In the genomic region with DNA sequence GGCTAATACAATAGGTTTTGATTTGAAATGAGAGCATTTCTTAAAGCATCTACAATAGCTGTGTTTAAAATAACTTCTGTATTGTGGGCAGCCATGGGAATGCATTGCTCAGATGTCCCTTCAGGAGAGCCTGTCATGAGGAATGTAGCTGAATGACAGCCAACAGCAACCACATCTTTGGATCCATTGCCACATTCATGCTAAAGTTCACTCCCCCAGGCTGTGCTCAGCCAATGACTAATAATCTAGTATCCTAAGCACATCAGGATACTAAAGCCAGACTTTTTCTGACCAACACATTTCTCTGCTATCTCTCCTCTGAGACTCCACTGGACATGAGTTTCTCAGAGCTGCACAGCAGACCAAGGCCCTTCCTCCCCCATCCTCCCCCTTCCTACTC, we compare ENCODE assay signal across 1 cellular context.
TF ChIP-seq lines count a peak whose summit lies in the region.

No MANE protein-coding gene starts in this region.

TF ChIP-seq in GM23338, 12 proteins besides CTCF, POLR2A, EP300 and RAD21 (continued from another document):
- TF ChIP-seq, protein P1, sequence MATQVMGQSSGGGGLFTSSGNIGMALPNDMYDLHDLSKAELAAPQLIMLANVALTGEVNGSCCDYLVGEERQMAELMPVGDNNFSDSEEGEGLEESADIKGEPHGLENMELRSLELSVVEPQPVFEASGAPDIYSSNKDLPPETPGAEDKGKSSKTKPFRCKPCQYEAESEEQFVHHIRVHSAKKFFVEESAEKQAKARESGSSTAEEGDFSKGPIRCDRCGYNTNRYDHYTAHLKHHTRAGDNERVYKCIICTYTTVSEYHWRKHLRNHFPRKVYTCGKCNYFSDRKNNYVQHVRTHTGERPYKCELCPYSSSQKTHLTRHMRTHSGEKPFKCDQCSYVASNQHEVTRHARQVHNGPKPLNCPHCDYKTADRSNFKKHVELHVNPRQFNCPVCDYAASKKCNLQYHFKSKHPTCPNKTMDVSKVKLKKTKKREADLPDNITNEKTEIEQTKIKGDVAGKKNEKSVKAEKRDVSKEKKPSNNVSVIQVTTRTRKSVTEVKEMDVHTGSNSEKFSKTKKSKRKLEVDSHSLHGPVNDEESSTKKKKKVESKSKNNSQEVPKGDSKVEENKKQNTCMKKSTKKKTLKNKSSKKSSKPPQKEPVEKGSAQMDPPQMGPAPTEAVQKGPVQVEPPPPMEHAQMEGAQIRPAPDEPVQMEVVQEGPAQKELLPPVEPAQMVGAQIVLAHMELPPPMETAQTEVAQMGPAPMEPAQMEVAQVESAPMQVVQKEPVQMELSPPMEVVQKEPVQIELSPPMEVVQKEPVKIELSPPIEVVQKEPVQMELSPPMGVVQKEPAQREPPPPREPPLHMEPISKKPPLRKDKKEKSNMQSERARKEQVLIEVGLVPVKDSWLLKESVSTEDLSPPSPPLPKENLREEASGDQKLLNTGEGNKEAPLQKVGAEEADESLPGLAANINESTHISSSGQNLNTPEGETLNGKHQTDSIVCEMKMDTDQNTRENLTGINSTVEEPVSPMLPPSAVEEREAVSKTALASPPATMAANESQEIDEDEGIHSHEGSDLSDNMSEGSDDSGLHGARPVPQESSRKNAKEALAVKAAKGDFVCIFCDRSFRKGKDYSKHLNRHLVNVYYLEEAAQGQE (IDR thresholded peaks at IDR 0.05; ENCODE audit: unreplicated experiment): no peak
- no peak for TF ChIP-seq JUNB (IDR thresholded peaks at IDR 0.05; ENCODE audit: unreplicated experiment)
- TF ChIP-seq EZH2 (IDR thresholded peaks at IDR 0.05; ENCODE audit: low read depth, unreplicated experiment): no peak
- TF ChIP-seq CREB1 (CRISPR knock-in tag; IDR thresholded peaks at IDR 0.05; ENCODE audit: low read depth): no peak
- TF ChIP-seq NANOG (IDR thresholded peaks at IDR 0.05; ENCODE audit: borderline replicate concordance): no peak
- TF ChIP-seq STAT1 (IDR thresholded peaks at IDR 0.05; ENCODE audit: unreplicated experiment): no peak
- TF ChIP-seq ETS1 (IDR thresholded peaks at IDR 0.05): no peak
- TF ChIP-seq ZNF462 (CRISPR knock-in tag; IDR thresholded peaks at IDR 0.05): no peak
- TF ChIP-seq POLR2AphosphoS5 (IDR thresholded peaks at IDR 0.05; ENCODE audit: low read depth): no peak
